19 cellular contexts compared by ENCODE assay signal in genomic region chr16:50309156-50309526, GRCh38. TPM values are rescaled to one million over a fixed set of nuclear protein-coding genes. Genes with fewer than 3 reads are reported as not detected.
DNase-seq lines count a peak whose midpoint lies in the region; ATAC-seq, FAIRE-seq and TF ChIP-seq lines count a peak whose summit lies in the region.
"Had no signal": no experiment of that assay in that cellular context is flagged by ENCODE, and none has a peak within 500 bp of the region (broad histone marks: within the 10 kb centered on the region; RNA-seq: fewer than 3 reads in every experiment).

No MANE protein-coding gene starts in this region.

- no peak for FAIRE-seq in kidney (lab: Jason Lieb, UNC)
- FAIRE-seq in urothelium cell line (lab: Jason Lieb, UNC), result peak; percentile 23

- peaks cover 30% of the 10 kb centered on the region for H3K36me3 Mint-ChIP-seq in activated CD8-positive, alpha-beta memory T cell treated with anti-CD3 and anti-CD28 coated beads, Interleukin-2, amount 10 ng/mL, durations not matched to agents 7 days and 5 days

- no peaks in the 10 kb centered on the region for H3K9me3 ChIP-seq in kidney (ENCODE audit: control insufficient read depth in 1 of 2, low read length in 2 of 2)
- H3K9me3 ChIP-seq: SJCRH30, tibial nerve had no signal

- no peak overlapping the region for H3K27ac ChIP-seq in kidney (ENCODE audit: low read depth in 2 of 2, low read length in 2 of 2)
- H3K27ac ChIP-seq: C4-2B, hepatocyte, parathyroid adenoma, SJCRH30, tibial nerve had no signal

- H3K36me3 ChIP-seq in kidney (ENCODE audit: control insufficient read depth in 1 of 2, insufficient read depth in 2 of 2, low read length in 2 of 2), result peaks cover 0 to under 1% of the 10 kb centered on the region in 2 donors

- H3K4me3 Mint-ChIP-seq in stimulated activated naive CD8-positive, alpha-beta T cell treated with anti-CD3 and anti-CD28 coated beads, Interleukin-15, amount 100 ng/mL, for 72 hours, result no peak overlapping the region
- H3K4me3 Mint-ChIP-seq in activated CD8-positive, alpha-beta memory T cell treated with anti-CD3 and anti-CD28 coated beads, Interleukin-2, amount 10 ng/mL, durations not matched to agents 7 days and 5 days, result no peak overlapping the region

- peak; percentile 2 for DNase-seq in stimulated activated naive CD8-positive, alpha-beta T cell treated with anti-CD3 and anti-CD28 coated beads, Interleukin-15, Interleukin-2, amounts not matched to agents 100 U/mL and 50 U/mL, for 24 hours
- DNase-seq in stimulated activated naive CD8-positive, alpha-beta T cell treated with anti-CD3 and anti-CD28 coated beads, Interleukin-15, amount 100 ng/mL, for 72 hours, result no peak
- DNase-seq in activated CD8-positive, alpha-beta memory T cell treated with anti-CD3 and anti-CD28 coated beads, Interleukin-2, amount 10 ng/mL, durations not matched to agents 7 days and 5 days, result peak; percentile 38
- DNase-seq in kidney (peak; percentile 57), urothelium cell line (ENCODE audit: low spot score) (no peak), cortex of kidney (lab: John Stamatoyannopoulos, UW) (no peak), NOMO-1 (lab: John Stamatoyannopoulos, UW; ENCODE audit: unreplicated experiment in 2 of 2) (no peak)
- DNase-seq: activated CD4-positive, alpha-beta T cell treated with anti-CD3 and anti-CD28 coated beads, Interleukin-2, amount 50 U/mL, for 4 hours; effector memory CD4-positive, alpha-beta T cell; NCI-H187; NCI-H510A; stimulated activated CD4-positive, alpha-beta T cell treated with anti-CD3 and anti-CD28 coated beads, Interleukin-4, amount 100 ng/mL, for 24 hours had no signal

- H3K9me3 Mint-ChIP-seq in stimulated activated naive CD8-positive, alpha-beta T cell treated with anti-CD3 and anti-CD28 coated beads, Interleukin-15, amount 100 ng/mL, for 72 hours, result no peaks in the 10 kb centered on the region
- no peaks in the 10 kb centered on the region for H3K9me3 Mint-ChIP-seq in activated CD8-positive, alpha-beta memory T cell treated with anti-CD3 and anti-CD28 coated beads, Interleukin-2, amount 10 ng/mL, durations not matched to agents 7 days and 5 days (ENCODE audit: low read depth)

- no peak for TF ChIP-seq CTCF in kidney (IDR thresholded peaks at IDR 0.05; ENCODE audit: borderline replicate concordance, extremely low read depth, insufficient read depth)

- no peak overlapping the region for H3K4me3 ChIP-seq in kidney (ENCODE audit: low read length in 2 of 2)
- H3K4me3 ChIP-seq: hepatocyte, SJCRH30, skin epidermis, tibial nerve had no signal

- peak overlapping the region in 1 of 2 donors; percentile 96 for H3K27ac Mint-ChIP-seq in stimulated activated naive CD8-positive, alpha-beta T cell treated with anti-CD3 and anti-CD28 coated beads, Interleukin-15, amount 100 ng/mL, for 72 hours
- H3K27ac Mint-ChIP-seq in activated CD8-positive, alpha-beta memory T cell treated with anti-CD3 and anti-CD28 coated beads, Interleukin-2, amount 10 ng/mL, durations not matched to agents 7 days and 5 days, result no peak overlapping the region

- no peaks in the 10 kb centered on the region for H3K27me3 Mint-ChIP-seq in stimulated activated naive CD8-positive, alpha-beta T cell treated with anti-CD3 and anti-CD28 coated beads, Interleukin-15, amount 100 ng/mL, for 72 hours
- H3K27me3 Mint-ChIP-seq in activated CD8-positive, alpha-beta memory T cell treated with anti-CD3 and anti-CD28 coated beads, Interleukin-2, amount 10 ng/mL, durations not matched to agents 7 days and 5 days, result no peaks in the 10 kb centered on the region

- H3K4me1 ChIP-seq in kidney (ENCODE audit: control insufficient read depth in 1 of 2, insufficient read depth in 1 of 2, low read depth in 1 of 2, low read length in 2 of 2), result no peaks in the 10 kb centered on the region
- H3K4me1 ChIP-seq: parathyroid adenoma, SJCRH30 had no signal

- no peak overlapping the region for H3K9ac ChIP-seq in kidney (ENCODE audit: low read length in 2 of 2)
- H3K9ac ChIP-seq: parathyroid adenoma had no signal

- CTCF ChIA-PET in activated CD8-positive, alpha-beta memory T cell treated with anti-CD3 and anti-CD28 coated beads, Interleukin-2, amount 10 ng/mL, durations not matched to agents 7 days and 5 days (lab: Charles Lee), result no interaction called here

- intact Hi-C loops in kidney (cut with DNase I), result no loop called here

- ATAC-seq in stimulated activated naive CD8-positive, alpha-beta T cell treated with anti-CD3 and anti-CD28 coated beads, Interleukin-15, Interleukin-2, amounts not matched to agents 100 U/mL and 50 U/mL, for 24 hours, result no peak
- no peak for ATAC-seq in stimulated activated naive CD8-positive, alpha-beta T cell treated with anti-CD3 and anti-CD28 coated beads, Interleukin-15, amount 100 ng/mL, for 72 hours
- ATAC-seq in activated CD8-positive, alpha-beta memory T cell treated with anti-CD3 and anti-CD28 coated beads, Interleukin-2, amount 10 ng/mL, durations not matched to agents 7 days and 5 days, result no peak
- no peak for ATAC-seq in GM18858 (IDR thresholded peaks at IDR 0.05; ENCODE audit: unreplicated experiment)

- H3K4me1 Mint-ChIP-seq in stimulated activated naive CD8-positive, alpha-beta T cell treated with anti-CD3 and anti-CD28 coated beads, Interleukin-15, amount 100 ng/mL, for 72 hours, result peaks cover 31% of the 10 kb centered on the region
- H3K4me1 Mint-ChIP-seq in activated CD8-positive, alpha-beta memory T cell treated with anti-CD3 and anti-CD28 coated beads, Interleukin-2, amount 10 ng/mL, durations not matched to agents 7 days and 5 days, result peaks cover 12% of the 10 kb centered on the region

RNA-seq across cellular contexts. Expression of gene ADCY7, which starts 42.8 kb away (rescaled TPM):
- 100 to 1,000 TPM; 131 to 232 TPM for total RNA-seq in activated CD8-positive, alpha-beta memory T cell treated with anti-CD3 and anti-CD28 coated beads, Interleukin-2, amount 10 ng/mL, durations not matched to agents 7 days and 5 days
- 40.5 TPM for total RNA-seq in kidney
- 0.86 TPM for polyA plus RNA-seq in kidney (ENCODE audit: insufficient read depth, low read depth, low replicate concordance)

RNA-seq across cellular contexts. Expression of gene BRD7, which starts 59.6 kb away (rescaled TPM):
- total RNA-seq in activated CD8-positive, alpha-beta memory T cell treated with anti-CD3 and anti-CD28 coated beads, Interleukin-2, amount 10 ng/mL, durations not matched to agents 7 days and 5 days, result 100 to 1,000 TPM in 1 of 2 experiments, 10 to 100 TPM in 1; 85.0 to 102 TPM
- total RNA-seq in kidney, result 68.0 TPM
- polyA plus RNA-seq in kidney (ENCODE audit: insufficient read depth, low read depth, low replicate concordance), result 44.1 TPM

Comparison
In these comparisons a context has a peak if more than half of its experiments do, and no peak if none do; other contexts are left out.
1. DNase-seq: peak in stimulated activated naive CD8-positive, alpha-beta T cell treated with anti-CD3 and anti-CD28 coated beads, Interleukin-15, Interleukin-2, amounts not matched to agents 100 U/mL and 50 U/mL, for 24 hours (single experiment), activated CD8-positive, alpha-beta memory T cell treated with anti-CD3 and anti-CD28 coated beads, Interleukin-2, amount 10 ng/mL, durations not matched to agents 7 days and 5 days (single experiment) and kidney (single experiment); none in stimulated activated naive CD8-positive, alpha-beta T cell treated with anti-CD3 and anti-CD28 coated beads, Interleukin-15, amount 100 ng/mL, for 72 hours (0 of 2), urothelium cell line (single experiment), cortex of kidney (single experiment) and NOMO-1 (0 of 2).